ENCODE assay signal across 1 cellular context in genomic region chr4:185532327-185532726, GRCh38.
TF ChIP-seq lines count a peak whose summit lies in the region.

No MANE protein-coding gene starts in this region.

TF ChIP-seq in IMR-90, 13 proteins besides CTCF, POLR2A, EP300 and RAD21 (continued from another document):
- TF ChIP-seq CEBPB (IDR thresholded peaks at IDR 0.05; ENCODE audit: low read depth, low read length), result no peak
- TF ChIP-seq USF2 (IDR thresholded peaks at IDR 0.05; ENCODE audit: low read depth, low read length), result no peak
- no peak for TF ChIP-seq MAFK (IDR thresholded peaks at IDR 0.05; ENCODE audit: low read depth, low read length)
- no peak for TF ChIP-seq RCOR1 (IDR thresholded peaks at IDR 0.05; ENCODE audit: insufficient replicate concordance, low read length)
- no peak for TF ChIP-seq MAZ (IDR thresholded peaks at IDR 0.05; ENCODE audit: borderline replicate concordance, low read depth, low read length)
- TF ChIP-seq BHLHE40 (IDR thresholded peaks at IDR 0.05; ENCODE audit: low read depth, low read length), result no peak
TF ChIP-seq in IMR-90: peak in this region for 0.
